Comparison of ENCODE assay signal across 1 cellular context in the genomic region with DNA sequence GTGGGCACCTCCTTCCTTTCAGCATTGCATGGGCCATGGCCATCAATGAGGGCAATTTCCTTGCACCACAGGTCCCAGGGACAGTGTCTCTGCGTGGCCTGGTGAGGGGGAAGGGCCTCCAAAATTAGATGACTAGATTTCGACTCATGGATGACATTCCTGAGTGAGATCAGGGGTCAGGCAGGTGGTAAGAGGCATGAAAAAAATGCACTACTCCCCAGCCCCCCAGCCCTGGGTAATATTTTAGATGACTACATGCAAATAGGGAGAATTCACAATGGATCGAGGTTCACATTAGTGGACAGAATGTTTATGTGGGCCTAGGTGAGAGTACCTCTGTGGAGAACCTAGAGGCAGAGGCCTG.
TF ChIP-seq lines count a peak whose summit lies in the region.

No MANE protein-coding gene starts in this region.

TF ChIP-seq in SK-N-SH, 30 proteins besides CTCF, POLR2A, EP300 and RAD21 (continued from another document):
- TF ChIP-seq IRF3 (IDR thresholded peaks at IDR 0.05; ENCODE audit: low read depth, low read length) (no peak), TCF12 (IDR thresholded peaks at IDR 0.05) (peak; percentile 61), JUND (IDR thresholded peaks at IDR 0.05) (peak; percentile 28; the same call in 1 of the 2 replicates), FOSL2 (IDR thresholded peaks at IDR 0.05; ENCODE audit: borderline replicate concordance, low read depth) (peak; percentile 55; the same call in 1 of the 2 replicates)
